7 cellular contexts compared by ENCODE assay signal in genomic region chr9:136631038-136632000, GRCh38. TPM values are rescaled to one million over a fixed set of nuclear protein-coding genes. Genes with fewer than 3 reads are reported as not detected.
DNase-seq lines count a peak whose midpoint lies in the region; TF ChIP-seq lines count a peak whose summit lies in the region.

No MANE protein-coding gene starts in this region.

- TF ChIP-seq CTCF in GM12873 (IDR thresholded peaks at IDR 0.05; ENCODE audit: insufficient read depth, low read depth, low read length, missing control alignments), result peak; percentile 92
- TF ChIP-seq CTCF in astrocyte of the spinal cord (IDR thresholded peaks at IDR 0.05; ENCODE audit: low read depth, low read length), result peak; percentile 89

- no peak overlapping the region for H3K4me3 ChIP-seq in astrocyte of the spinal cord (ENCODE audit: low read depth, low read length)

- DNase-seq in NCI-H2029 (lab: John Stamatoyannopoulos, UW) (peak; percentile 65), UCSD-AML1 (lab: John Stamatoyannopoulos, UW; ENCODE audit: unreplicated experiment) (peak; percentile 84), astrocyte of the spinal cord (ENCODE audit: low read depth, low spot score) (peak; percentile 68), iPS-NIHi7 (ENCODE audit: extremely low spot score) (peak; percentile 76), mesenteric fat pad (ENCODE audit: low spot score) (no peak)
- peak; percentile 53 to 66 for DNase-seq in stimulated activated CD4-positive, alpha-beta T cell treated with anti-CD3 and anti-CD28 coated beads, Interleukin-15, amount 100 ng/mL, for 1 hour (ENCODE audit: low read depth in 1 of 2, low spot score in 1 of 2)

- in situ Hi-C loops in astrocyte of the spinal cord (cut with HindIII; ENCODE audit: low sequenced_read_pairs), result no loop called here

RNA-seq across cellular contexts. Expression of gene EGFL7, which starts 31.4 kb away (rescaled TPM):
- 155 TPM for total RNA-seq in mesenteric fat pad

RNA-seq across cellular contexts. Expression of gene AGPAT2, which starts 55.9 kb away (rescaled TPM):
- 547 TPM for total RNA-seq in mesenteric fat pad
